ENCODE assay signal across 22 cellular contexts in the genomic region with DNA sequence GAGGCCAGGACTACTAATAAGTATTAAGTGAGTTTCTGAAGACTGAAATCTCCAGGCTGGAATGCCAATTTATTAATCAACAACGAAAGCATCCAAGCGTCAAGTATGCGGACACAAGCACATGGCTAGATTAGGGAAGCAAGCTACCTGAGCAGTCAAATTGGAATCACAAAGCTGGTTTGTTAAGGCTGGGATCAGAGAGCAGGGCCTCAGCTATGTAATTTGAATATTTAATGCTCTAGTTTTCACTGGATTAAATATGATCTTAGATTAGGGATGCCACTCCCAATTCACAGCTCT. TPM values are rescaled to one million over a fixed set of nuclear protein-coding genes. Genes with fewer than 3 reads are reported as not detected.
DNase-seq lines count a peak whose midpoint lies in the region; ATAC-seq and TF ChIP-seq lines count a peak whose summit lies in the region.
"Had no signal": no experiment of that assay in that cellular context is flagged by ENCODE, and none has a peak within 500 bp of the region (broad histone marks: within the 10 kb centered on the region; RNA-seq: fewer than 3 reads in every experiment).

No MANE protein-coding gene starts in this region.

- intact Hi-C loops in MCF 10A (cut with micrococcal nuclease) (loop anchor here (2.0 kb wide), 1 partner anchor 161 kb away; no protein-coding TSS in a partner anchor), breast epithelium (cut with DNase I; ENCODE audit: low total_unique reads) (no loop called here)

- H3K9ac ChIP-seq in adipocyte (ENCODE audit: low read length) = peak overlapping the region; percentile 70

- H3K27ac Mint-ChIP-seq in MCF 10A (ENCODE audit: low read depth, unreplicated experiment) = peak overlapping the region; percentile 92
- H3K27ac Mint-ChIP-seq: activated B cell treated with CpG ODN at 0.5 μM for 24 hours; stimulated activated memory B cell treated with anti-CD40 and anti-IgM and Interleukin-4, amounts not matched to agents 10 μg/mL and 1 μg/mL and 100 μg/mL, for 72 hours; T-helper 1 cell treated with Interleukin-12 subunit alpha and Interleukin-12 subunit beta and Interleukin-4 antibody, amounts not matched to agents 30 μg/mL and 1 μg/mL, for 36 hours had no signal

- DNase-seq in MCF 10A (ENCODE audit: unreplicated experiment) (no peak), breast epithelium (ENCODE audit: low spot score in 2 of 2) (no peak), adipocyte (ENCODE audit: low read depth) (no peak), left kidney (ENCODE audit: low read depth, low spot score) (peak; percentile 41), inferior parietal cortex (ENCODE audit: extremely low spot score) (no peak), substantia nigra (lab: John Stamatoyannopoulos, UW) (no peak)
- no peak for DNase-seq in stimulated activated CD4-positive, alpha-beta T cell treated with anti-CD3 and anti-CD28 coated beads, Interleukin-2, amount 100 ng/mL, for 48 hours
- DNase-seq: activated B cell treated with CpG ODN at 0.5 μM for 24 hours, dermis blood vessel endothelial cell, KG1, NCI-H1105 treated with DMSO at 0.1 percent for 48 hours, NCI-H2171, NCI-H774, RPMI8226 had no signal

- peaks cover 35% of the 10 kb centered on the region for H3K4me1 Mint-ChIP-seq in MCF 10A (ENCODE audit: insufficient read depth, unreplicated experiment)
- H3K4me1 Mint-ChIP-seq: activated B cell treated with CpG ODN at 0.5 μM for 24 hours; stimulated activated memory B cell treated with anti-CD40 and anti-IgM and Interleukin-4, amounts not matched to agents 10 μg/mL and 1 μg/mL and 100 μg/mL, for 72 hours had no signal

- H3K27ac ChIP-seq in breast epithelium (no peak overlapping the region), substantia nigra (ENCODE audit: low read depth, low read length, poor library complexity, severe bottlenecking) (no peak overlapping the region)
- H3K27ac ChIP-seq: ovary had no signal

- POLR2A ChIA-PET in MCF 10A (lab: Yijun Ruan, JAX) = interaction anchor here (0.6 to 5.8 kb wide), 10 partner anchors 16 to 1696 kb away, joined by 3 to 75 read pairs (median 4); no protein-coding TSS in a partner anchor

- peaks cover 0 to 3% of the 10 kb centered on the region in 2 donors for H3K27me3 ChIP-seq in breast epithelium
- no peaks in the 10 kb centered on the region for H3K27me3 ChIP-seq in adipocyte (replicated peaks; ENCODE audit: control insufficient read depth, insufficient read depth, low read length)
- H3K27me3 ChIP-seq: ovary, upper lobe of right lung had no signal

- CTCF ChIA-PET in MCF 10A (lab: Yijun Ruan, JAX) = interaction anchor here (0.7 to 1.6 kb wide), 2 partner anchors 44 to 561 kb away, joined by 3 to 4 read pairs; no protein-coding TSS in a partner anchor

- no peak for ATAC-seq in GM18909 (IDR thresholded peaks at IDR 0.05; ENCODE audit: poor library complexity, unreplicated experiment)
- ATAC-seq: stimulated activated memory B cell treated with anti-CD40 and anti-IgM and Interleukin-4, amounts not matched to agents 10 μg/mL and 1 μg/mL and 100 μg/mL, for 72 hours had no signal

- H3K9me3 ChIP-seq in breast epithelium (no peaks in the 10 kb centered on the region), adipocyte (ENCODE audit: control insufficient read depth, low read length) (no peaks in the 10 kb centered on the region)
- H3K9me3 ChIP-seq: ovary, upper lobe of right lung had no signal

- TF ChIP-seq POLR2A in breast epithelium (IDR thresholded peaks at IDR 0.05) = no peak

- peaks cover 0 to 7% of the 10 kb centered on the region in 2 donors for H3K4me1 ChIP-seq in breast epithelium
- peaks cover 30% of the 10 kb centered on the region for H3K4me1 ChIP-seq in adipocyte (ENCODE audit: control insufficient read depth, insufficient read depth, low read length)

- no peaks in the 10 kb centered on the region for H3K36me3 ChIP-seq in breast epithelium
- no peaks in the 10 kb centered on the region for H3K36me3 ChIP-seq in adipocyte (ENCODE audit: control insufficient read depth, insufficient read depth, low read length, severe bottlenecking)
- H3K36me3 ChIP-seq: ovary, upper lobe of right lung had no signal

- peaks cover 14% of the 10 kb centered on the region for H3K36me3 Mint-ChIP-seq in MCF 10A (ENCODE audit: insufficient read depth, unreplicated experiment)
- H3K36me3 Mint-ChIP-seq: stimulated activated memory B cell treated with anti-CD40 and anti-IgM and Interleukin-4, amounts not matched to agents 10 μg/mL and 1 μg/mL and 100 μg/mL, for 72 hours had no signal

- no TSS peak for BruUV-seq in MCF 10A (replicated peaks; lab: Mats Ljungman, UMichigan)

- no peak for TF ChIP-seq CTCF in MCF 10A (IDR thresholded peaks at IDR 0.05; ENCODE audit: unreplicated experiment)
- no peak for TF ChIP-seq CTCF in breast epithelium (IDR thresholded peaks at IDR 0.05)

- H3K27me3 Mint-ChIP-seq in MCF 10A (ENCODE audit: insufficient read depth, unreplicated experiment) = no peaks in the 10 kb centered on the region

- H3K4me3 ChIP-seq in breast epithelium (no peak overlapping the region), adipocyte (ENCODE audit: low read length) (no peak overlapping the region)
- H3K4me3 ChIP-seq: ovary, skin epidermis, upper lobe of right lung had no signal

- H3K9me3 Mint-ChIP-seq in MCF 10A (ENCODE audit: unreplicated experiment) = peaks cover 14% of the 10 kb centered on the region
- H3K9me3 Mint-ChIP-seq: activated B cell treated with CpG ODN at 0.5 μM for 24 hours; T-helper 1 cell treated with Interleukin-12 subunit alpha and Interleukin-12 subunit beta and Interleukin-4 antibody, amounts not matched to agents 30 μg/mL and 1 μg/mL, for 36 hours had no signal

- no peak overlapping the region for H3K4me3 Mint-ChIP-seq in MCF 10A (ENCODE audit: unreplicated experiment)
- H3K4me3 Mint-ChIP-seq: activated B cell treated with CpG ODN at 0.5 μM for 24 hours; stimulated activated memory B cell treated with anti-CD40 and anti-IgM and Interleukin-4, amounts not matched to agents 10 μg/mL and 1 μg/mL and 100 μg/mL, for 72 hours; T-helper 1 cell treated with Interleukin-12 subunit alpha and Interleukin-12 subunit beta and Interleukin-4 antibody, amounts not matched to agents 30 μg/mL and 1 μg/mL, for 36 hours had no signal

RNA-seq across cellular contexts. Expression of gene CCL20, which starts 5.7 kb away (rescaled TPM):
- 18.0 and 34.4 TPM in 2 replicates for total RNA-seq in MCF 10A (2022)
- 1 to 10 TPM in 2 of 3 donors, not detected in 1; 1.3 to 6.7 TPM for total RNA-seq in breast epithelium
- total RNA-seq: activated B cell treated with CpG ODN at 0.5 μM for 24 hours had no signal

RNA-seq across cellular contexts. Expression of gene DAW1, which starts 52.1 kb away (rescaled TPM):
- total RNA-seq in MCF 10A (2022) = 0.64 and 1.1 TPM in 2 replicates
- total RNA-seq in breast epithelium = not detected
- total RNA-seq: activated B cell treated with CpG ODN at 0.5 μM for 24 hours, dermis blood vessel endothelial cell, esophagus mucosa, mononuclear cell, upper lobe of right lung had no signal
